20 cellular contexts compared by ENCODE assay signal in genomic region chr15:76343313-76343996, GRCh38. TPM values are rescaled to one million over a fixed set of nuclear protein-coding genes. Genes with fewer than 3 reads are reported as not detected.
DNase-seq lines count a peak whose midpoint lies in the region; TF ChIP-seq lines count a peak whose summit lies in the region.
"Had no signal": no experiment of that assay in that cellular context is flagged by ENCODE, and none has a peak within 500 bp of the region (broad histone marks: within the 10 kb centered on the region; RNA-seq: fewer than 3 reads in every experiment).

No MANE protein-coding gene starts in this region.

- no peak for TF ChIP-seq POLR2A in sigmoid colon (IDR thresholded peaks at IDR 0.05)

- intact Hi-C loops in sigmoid colon (cut with DNase I): no loop called here

- no peak overlapping the region for H3K4me3 Mint-ChIP-seq in mesothelial cell of epicardium
- H3K4me3 Mint-ChIP-seq: activated naive CD8-positive, alpha-beta T cell treated with anti-CD3 and anti-CD28 coated beads, Interleukin-2, amount 50 U/mL, for 24 hours had no signal

- CTCF ChIA-PET in RWPE1 (lab: Yijun Ruan, JAX): interaction anchor here (0.6 to 0.7 kb wide), 2 partner anchors 158 to 1770 kb away, joined by 3 to 4 read pairs; no protein-coding TSS in a partner anchor

- peak overlapping the region; percentile 34 for H3K27ac Mint-ChIP-seq in mesothelial cell of epicardium
- H3K27ac Mint-ChIP-seq: activated naive CD8-positive, alpha-beta T cell treated with anti-CD3 and anti-CD28 coated beads, Interleukin-2, amount 50 U/mL, for 24 hours had no signal

- H3K27me3 ChIP-seq in sigmoid colon: peaks cover 67 to 99% (median 94%) of the 10 kb centered on the region in 3 donors

- POLR2A ChIA-PET in RWPE1 (lab: Yijun Ruan, JAX; ENCODE audit: low non-redundant PET): no interaction called here

- H3K27ac ChIP-seq in sigmoid colon (peak overlapping the region in 3 of 4 donors; percentile 53 to 64 (median 58)), RWPE1 (no peak overlapping the region)
- H3K27ac ChIP-seq: brain microvascular endothelial cell, coronary artery, neutrophil, Peyer's patch, thyroid gland had no signal

- H3K36me3 ChIP-seq in sigmoid colon: no peaks in the 10 kb centered on the region
- H3K36me3 ChIP-seq: brain microvascular endothelial cell, Peyer's patch, thyroid gland had no signal

- WGBS in sigmoid colon, 2 donors: 27 to 28% methylated on average over 16 of the region's 16 CpGs

- H3K4me1 Mint-ChIP-seq in mesothelial cell of epicardium: peaks cover 44% of the 10 kb centered on the region

- H3K9me3 ChIP-seq in sigmoid colon: no peaks in the 10 kb centered on the region
- H3K9me3 ChIP-seq: Caco-2, thyroid gland had no signal

- H3K4me3 ChIP-seq in sigmoid colon: peak overlapping the region in 2 of 4 donors; percentile 26 to 34
- H3K4me3 ChIP-seq: thyroid gland had no signal

- TF ChIP-seq EP300 in sigmoid colon (IDR thresholded peaks at IDR 0.05): no peak

- no peaks in the 10 kb centered on the region for H3K36me3 Mint-ChIP-seq in mesothelial cell of epicardium

- H3K27me3 Mint-ChIP-seq in mesothelial cell of epicardium (ENCODE audit: low read depth): peaks cover 90% of the 10 kb centered on the region

- H3K9me3 Mint-ChIP-seq in mesothelial cell of epicardium: no peaks in the 10 kb centered on the region
- H3K9me3 Mint-ChIP-seq: activated naive CD8-positive, alpha-beta T cell treated with anti-CD3 and anti-CD28 coated beads, Interleukin-2, amount 50 U/mL, for 24 hours had no signal

- peaks cover 0 to 52% (median 44%) of the 10 kb centered on the region in 4 donors for H3K4me1 ChIP-seq in sigmoid colon

- TF ChIP-seq CTCF in mesothelial cell of epicardium (IDR thresholded peaks at IDR 0.05; ENCODE audit: unreplicated experiment) (no peak), sigmoid colon (IDR thresholded peaks at IDR 0.05) (no peak), RWPE1 (conservative IDR thresholded peaks at IDR 0.05; ENCODE audit: low read depth) (no peak)

- DNase-seq in ELF-1 (ENCODE audit: low read depth, low spot score): peak; percentile 38
- DNase-seq in HuH-7.5 (ENCODE audit: low spot score): peak; percentile 36
- no peak for DNase-seq in mesothelial cell of epicardium (ENCODE audit: low spot score in 2 of 2, unreplicated experiment in 2 of 2)
- DNase-seq in sigmoid colon: no peak
- no peak for DNase-seq in midbrain (lab: John Stamatoyannopoulos, UW)
- DNase-seq in epidermal melanocyte (ENCODE audit: insufficient read length, low spot score): no peak
- DNase-seq in RWPE1 (ENCODE audit: low spot score): no peak
- DNase-seq: brain microvascular endothelial cell; Caco-2; hippocampal formation; KBM-7; NCI-H510A; NK-92 treated with Interleukin-12 subunit alpha and Interleukin-12 subunit beta, amount 100 ng/mL, for 24 hours; right cardiac atrium; thyroid gland had no signal

RNA-seq across cellular contexts. Expression of gene ISL2, which starts 6.9 kb away (rescaled TPM):
- total RNA-seq in mesothelial cell of epicardium (1.2 to 1.5 TPM (median 1.2 TPM) in 3 replicates), sigmoid colon (1 to 10 TPM; 2.2 to 6.4 (median 2.8) TPM)
- polyA plus RNA-seq in sigmoid colon: 1 to 10 TPM in 1 of 3 donors, under 1 TPM in 1, not detected in 1; 0.52 to 2.4 TPM
- total RNA-seq: right cardiac atrium, SK-MEL-5, thyroid gland had no signal

RNA-seq across cellular contexts. Expression of gene ETFA, which starts 32.2 kb away (rescaled TPM):
- total RNA-seq in mesothelial cell of epicardium (98.4 to 107 TPM (median 107 TPM) in 3 replicates), sigmoid colon (100 to 1,000 TPM in 1 of 4 donors, 10 to 100 TPM in 3; 58.4 to 102 (median 82.0) TPM)
- polyA plus RNA-seq in sigmoid colon: 100 to 1,000 TPM; 191 to 476 (median 258) TPM

Comparison
In these comparisons a context has a peak if more than half of its experiments do, and no peak if none do; other contexts are left out.
1. DNase-seq: peak in ELF-1 (single experiment) and HuH-7.5 (single experiment); none in mesothelial cell of epicardium (0 of 2), sigmoid colon (single experiment), midbrain (single experiment), epidermal melanocyte (single experiment) and RWPE1 (single experiment).